12 cellular contexts compared by ENCODE assay signal in genomic region chr6:34665019-34665418, GRCh38. TPM values are rescaled to one million over a fixed set of nuclear protein-coding genes. Genes with fewer than 3 reads are reported as not detected.
DNase-seq lines count a peak whose midpoint lies in the region; ATAC-seq and TF ChIP-seq lines count a peak whose summit lies in the region.
"Had no signal": no experiment of that assay in that cellular context is flagged by ENCODE, and none has a peak within 500 bp of the region (broad histone marks: within the 10 kb centered on the region; RNA-seq: fewer than 3 reads in every experiment).

No MANE protein-coding gene starts in this region.

- peak overlapping the region; percentile 19; the same call in 1 of the 2 replicates for H3K9ac ChIP-seq in OCI-LY1 (ENCODE audit: low read length)
- H3K9ac ChIP-seq: neural progenitor cell had no signal

- H3K9me2 ChIP-seq in OCI-LY1 (ENCODE audit: low read depth, low read length), result no peaks in the 10 kb centered on the region

- H3K27ac Mint-ChIP-seq in Calu3 (ENCODE audit: unreplicated experiment), result peak overlapping the region; percentile 83
- H3K27ac Mint-ChIP-seq: neural progenitor cell had no signal

- H3K27me3 ChIP-seq in OCI-LY1 (ENCODE audit: insufficient read depth, low read length), result no peaks in the 10 kb centered on the region
- no peaks in the 10 kb centered on the region for H3K27me3 ChIP-seq in effector memory CD4-positive, alpha-beta T cell (replicated peaks; ENCODE audit: control insufficient read depth, insufficient read depth, low read length, poor library complexity, severe bottlenecking)
- H3K27me3 ChIP-seq in psoas muscle (ENCODE audit: insufficient read depth in 3 of 3, low read length in 2 of 3), result no peaks in the 10 kb centered on the region
- H3K27me3 ChIP-seq: neural progenitor cell had no signal

- no peak overlapping the region for H2AFZ ChIP-seq in OCI-LY1 (ENCODE audit: low read length)
- H2AFZ ChIP-seq: neural progenitor cell had no signal

- CTCF ChIA-PET in Calu3 (lab: Charles Lee), result interaction anchor here (0.5 to 1.9 kb wide), 4 partner anchors 8 to 56 kb away, joined by 3 to 7 read pairs (median 4); no protein-coding TSS in a partner anchor

- H3K4me1 ChIP-seq in OCI-LY1 (ENCODE audit: insufficient read depth, low read length, severe bottlenecking) (peaks cover 66% of the 10 kb centered on the region), psoas muscle (peaks cover 25% of the 10 kb centered on the region), mucosa of descending colon (ENCODE audit: low read depth) (peaks cover 8% of the 10 kb centered on the region)
- peaks cover 7% of the 10 kb centered on the region for H3K4me1 ChIP-seq in effector memory CD4-positive, alpha-beta T cell (ENCODE audit: control insufficient read depth, insufficient read depth, low read length, poor library complexity, severe bottlenecking)
- H3K4me1 ChIP-seq: neural progenitor cell had no signal

- H3F3A ChIP-seq in OCI-LY1 (ENCODE audit: insufficient read depth, low read length), result no peaks in the 10 kb centered on the region

- no peaks in the 10 kb centered on the region for H3K9me3 Mint-ChIP-seq in Calu3 (ENCODE audit: low read depth, unreplicated experiment)
- H3K9me3 Mint-ChIP-seq: neural progenitor cell had no signal

- no peak overlapping the region for H3K4me3 Mint-ChIP-seq in Calu3 (ENCODE audit: low read depth, unreplicated experiment)
- H3K4me3 Mint-ChIP-seq: neural progenitor cell had no signal

- H3K9me3 ChIP-seq in OCI-LY1 (ENCODE audit: low read length), result no peaks in the 10 kb centered on the region
- H3K9me3 ChIP-seq in effector memory CD4-positive, alpha-beta T cell (ENCODE audit: control insufficient read depth, low read length), result no peaks in the 10 kb centered on the region
- no peaks in the 10 kb centered on the region for H3K9me3 ChIP-seq in psoas muscle
- H3K9me3 ChIP-seq in mucosa of descending colon, result no peaks in the 10 kb centered on the region

- no peak overlapping the region for H3K4me3 ChIP-seq in OCI-LY1 (ENCODE audit: low read depth, low read length, poor library complexity, severe bottlenecking)
- no peak overlapping the region for H3K4me3 ChIP-seq in effector memory CD4-positive, alpha-beta T cell (ENCODE audit: insufficient read depth, low read depth, low read length, poor library complexity, severe bottlenecking)
- H3K4me3 ChIP-seq in psoas muscle, result no peak overlapping the region
- H3K4me3 ChIP-seq in mucosa of descending colon, result no peak overlapping the region
- H3K4me3 ChIP-seq: neural progenitor cell had no signal

- peak overlapping the region; percentile 4; the same call in 1 of the 2 replicates for H3K4me2 ChIP-seq in OCI-LY1 (ENCODE audit: low read length)
- H3K4me2 ChIP-seq: neural progenitor cell had no signal

- no peak for ATAC-seq in psoas muscle
- ATAC-seq in omental fat pad (ENCODE audit: low FRiP score), result no peak
- ATAC-seq in mucosa of descending colon, result no peak

- intact Hi-C loops in Calu3 (cut with micrococcal nuclease; ENCODE audit: unreplicated experiment) (no loop called here), psoas muscle (cut with DNase I) (no loop called here), mucosa of descending colon (cut with DNase I, micrococcal nuclease) (no loop called here)

- H3K27ac ChIP-seq in OCI-LY1 (ENCODE audit: low read depth, low read length, poor library complexity, severe bottlenecking), result peak overlapping the region; percentile 59
- H3K27ac ChIP-seq in effector memory CD4-positive, alpha-beta T cell (ENCODE audit: insufficient read depth, low read length, poor library complexity, severe bottlenecking), result peak overlapping the region; percentile 33
- peak overlapping the region; percentile 71 for H3K27ac ChIP-seq in psoas muscle
- H3K27ac ChIP-seq: neural progenitor cell had no signal

- DNase-seq in Calu3, result no peak
- no peak for DNase-seq in effector memory CD4-positive, alpha-beta T cell
- no peak for DNase-seq in psoas muscle
- no peak for DNase-seq in omental fat pad (ENCODE audit: low spot score)
- DNase-seq in occipital lobe (lab: John Stamatoyannopoulos, UW), result no peak
- DNase-seq in mucosa of descending colon, result no peak
- DNase-seq: activated effector memory CD4-positive, alpha-beta T cell treated with Interleukin-2 at 50 U/mL for 16 hours; effector CD4-positive, alpha-beta T cell; GOT3; T-helper 9 cell had no signal

- H3K36me3 ChIP-seq in OCI-LY1 (ENCODE audit: insufficient read depth, low read length), result peaks cover 17% of the 10 kb centered on the region
- H3K36me3 ChIP-seq in effector memory CD4-positive, alpha-beta T cell (ENCODE audit: control insufficient read depth, insufficient read depth, low read length), result no peaks in the 10 kb centered on the region
- H3K36me3 ChIP-seq in psoas muscle (ENCODE audit: insufficient read depth in 1 of 2, low read depth in 1 of 2), result no peaks in the 10 kb centered on the region
- no peaks in the 10 kb centered on the region for H3K36me3 ChIP-seq in mucosa of descending colon (ENCODE audit: low read depth)
- H3K36me3 ChIP-seq: neural progenitor cell had no signal

- H4K20me1 ChIP-seq in OCI-LY1 (ENCODE audit: insufficient read depth, low read length), result no peaks in the 10 kb centered on the region

- peaks cover 48% of the 10 kb centered on the region for H3K4me1 Mint-ChIP-seq in Calu3 (ENCODE audit: low read depth, unreplicated experiment)

- no TSS peak for BruUV-seq in Calu3 (replicated peaks; lab: Mats Ljungman, UMichigan)

- TF ChIP-seq CTCF in Calu3 (IDR thresholded peaks at IDR 0.05; ENCODE audit: unreplicated experiment) (no peak), OCI-LY1 (IDR thresholded peaks at IDR 0.05; ENCODE audit: low read length) (no peak), psoas muscle (IDR thresholded peaks at IDR 0.05) (no peak), omental fat pad (IDR thresholded peaks at IDR 0.05) (no peak), mucosa of descending colon (IDR thresholded peaks at IDR 0.05) (no peak)

- H3K36me3 Mint-ChIP-seq in Calu3 (ENCODE audit: insufficient read depth, unreplicated experiment), result no peaks in the 10 kb centered on the region

- H3K79me2 ChIP-seq in OCI-LY1 (ENCODE audit: insufficient read depth, low read length), result peaks cover 86% of the 10 kb centered on the region

- H3K27me3 Mint-ChIP-seq in Calu3 (ENCODE audit: unreplicated experiment), result no peaks in the 10 kb centered on the region

- 87 to 91% (median 90%) methylated on average over 4 of the region's 4 CpGs for WGBS in psoas muscle, 3 donors

RNA-seq across cellular contexts. Expression of gene ILRUN, which starts 31.5 kb away (rescaled TPM):
- total RNA-seq in Calu3 (2022) (137 and 145 TPM in 2 replicates), psoas muscle (100 to 1,000 TPM; 129 to 191 (median 176) TPM), omental fat pad (10 to 100 TPM; 77.5 to 84.1 (median 80.1) TPM), occipital lobe (21.7 TPM), mucosa of descending colon (10 to 100 TPM; 45.1 to 87.6 (median 51.1) TPM)
- 100 to 1,000 TPM in 2 of 3 donors, 10 to 100 TPM in 1; 89.4 to 312 (median 131) TPM for polyA plus RNA-seq in psoas muscle
